8 cellular contexts compared by ENCODE assay signal in the genomic region with DNA sequence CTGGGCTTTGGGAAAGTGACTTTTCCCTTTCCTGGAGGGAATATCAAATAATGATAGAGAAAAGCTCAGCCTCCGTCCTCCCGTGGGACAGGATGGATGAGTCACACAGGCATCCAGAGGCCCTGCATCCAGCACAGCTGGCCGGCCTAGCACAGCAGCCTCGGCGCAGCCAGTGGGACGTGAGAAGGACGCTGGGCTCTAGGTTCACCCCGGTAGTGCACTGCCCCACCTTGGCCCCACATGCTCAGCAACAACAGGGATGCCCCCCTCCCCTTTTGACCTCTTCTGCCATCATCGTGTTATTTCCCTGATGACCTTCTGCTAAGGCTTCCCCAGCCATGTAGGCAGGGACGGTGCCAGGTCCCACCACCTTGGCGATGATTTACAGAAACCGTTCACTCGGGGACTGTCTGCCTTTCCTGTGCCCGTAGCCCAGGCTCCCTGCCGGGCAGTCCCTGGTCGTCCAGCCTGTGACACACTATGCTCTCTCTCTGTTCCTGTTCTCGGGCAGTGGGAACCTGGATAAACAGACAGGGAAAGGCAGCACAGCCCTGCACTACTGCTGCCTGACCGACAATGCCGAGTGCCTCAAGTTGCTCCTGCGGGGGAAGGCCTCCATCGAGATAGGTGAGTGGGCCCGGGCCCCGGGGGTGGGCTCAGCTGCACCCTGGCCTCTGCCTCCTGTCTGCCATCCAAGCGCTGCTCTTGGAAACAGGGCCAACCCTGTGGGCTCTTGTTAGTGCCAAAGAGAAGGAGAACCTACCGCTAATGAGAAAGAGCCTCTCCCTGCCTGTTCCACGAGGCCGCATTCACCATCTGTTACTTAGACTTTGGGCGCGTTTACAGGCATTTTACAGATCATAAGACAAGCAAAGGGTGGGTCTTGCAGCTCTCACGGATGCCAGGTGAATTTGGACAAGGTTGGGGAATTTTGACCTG. TPM values are rescaled to one million over a fixed set of nuclear protein-coding genes. Genes with fewer than 3 reads are reported as not detected.
DNase-seq lines count a peak whose midpoint lies in the region; ATAC-seq lines count a peak whose summit lies in the region.

No MANE protein-coding gene starts in this region.

- no peak overlapping the region for H3K27ac Mint-ChIP-seq in immature natural killer cell

- intact Hi-C loops in sciatic nerve (cut with DNase I), result no loop called here

- peak; percentile 81 for ATAC-seq in sciatic nerve

- no peaks in the 10 kb centered on the region for H3K4me1 Mint-ChIP-seq in immature natural killer cell

- H3K4me3 Mint-ChIP-seq in immature natural killer cell, result no peak overlapping the region

- H3K27me3 Mint-ChIP-seq in immature natural killer cell (ENCODE audit: low read depth in 3 of 3), result peaks cover 0 to 8% (median 1%) of the 10 kb centered on the region in 3 donors

- H3K36me3 Mint-ChIP-seq in immature natural killer cell, result no peaks in the 10 kb centered on the region

- H3K9me3 Mint-ChIP-seq in immature natural killer cell, result no peaks in the 10 kb centered on the region

- DNase-seq in GM03348 (ENCODE audit: low spot score) (peak; percentile 93), SW480 (ENCODE audit: low spot score) (peak; percentile 21), fibroblast of the conjunctiva (ENCODE audit: low read depth) (peak; percentile 53), sciatic nerve (ENCODE audit: low spot score) (peak; percentile 79), occipital lobe (lab: John Stamatoyannopoulos, UW) (no peak), kidney glomerular epithelial cell (lab: John Stamatoyannopoulos, UW) (no peak), immature natural killer cell (no peak)
- DNase-seq in activated naive CD4-positive, alpha-beta T cell (lab: John Stamatoyannopoulos, UW), result no peak

RNA-seq across cellular contexts. Expression of a gene that starts 44.6 kb away (rescaled TPM):
- 163 TPM for total RNA-seq in sciatic nerve
- 60.7 TPM for total RNA-seq in occipital lobe
- polyA plus RNA-seq in immature natural killer cell, result 100 to 1,000 TPM; 157 to 212 (median 204) TPM

RNA-seq across cellular contexts. Expression of a gene that starts 44.8 kb away (rescaled TPM):
- total RNA-seq in sciatic nerve (16.0 TPM), occipital lobe (34.6 TPM)
- 10 to 100 TPM; 22.1 to 48.0 (median 35.2) TPM for polyA plus RNA-seq in immature natural killer cell

Comparison
In these comparisons a context has a peak if more than half of its experiments do, and no peak if none do; other contexts are left out.
1. DNase-seq: peak in GM03348 (single experiment), SW480 (single experiment), fibroblast of the conjunctiva (single experiment) and sciatic nerve (single experiment); none in occipital lobe (single experiment), kidney glomerular epithelial cell (single experiment), immature natural killer cell (0 of 3) and activated naive CD4-positive, alpha-beta T cell (0 of 4).